ENCODE assay signal across 17 cellular contexts in genomic region chr1:65434760-65435159, GRCh38. TPM values are rescaled to one million over a fixed set of nuclear protein-coding genes. Genes with fewer than 3 reads are reported as not detected.
A peak's percentile ranks its signal among the peaks of the same experiment; 100 is the strongest.
DNase-seq lines count a peak whose midpoint lies in the region; ATAC-seq and TF ChIP-seq lines count a peak whose summit lies in the region.
"Had no signal": no experiment of that assay in that cellular context is flagged by ENCODE, and none has a peak within 500 bp of the region (broad histone marks: within the 10 kb centered on the region; RNA-seq: fewer than 3 reads in every experiment).

No MANE protein-coding gene starts in this region.

- ATAC-seq in GM18909 (IDR thresholded peaks at IDR 0.05; ENCODE audit: poor library complexity, unreplicated experiment): no peak

- peaks cover 7% of the 10 kb centered on the region for H3K36me3 Mint-ChIP-seq in chondrocyte (ENCODE audit: low read depth)
- peaks cover 29% of the 10 kb centered on the region for H3K36me3 Mint-ChIP-seq in nephron (ENCODE audit: low read depth)

- H3K4me3 Mint-ChIP-seq in chondrocyte (ENCODE audit: unreplicated experiment) (no peak overlapping the region), nephron (no peak overlapping the region)
- H3K4me3 Mint-ChIP-seq: CD4-positive, CD25-positive, alpha-beta regulatory T cell had no signal

- no peaks in the 10 kb centered on the region for H3K9me3 Mint-ChIP-seq in chondrocyte (ENCODE audit: low read depth)
- no peaks in the 10 kb centered on the region for H3K9me3 Mint-ChIP-seq in nephron
- H3K9me3 Mint-ChIP-seq: CD4-positive, CD25-positive, alpha-beta regulatory T cell had no signal

- H3K27ac Mint-ChIP-seq in chondrocyte (ENCODE audit: unreplicated experiment): peak overlapping the region; percentile 88
- peak overlapping the region; percentile 29 to 56 (median 45) for H3K27ac Mint-ChIP-seq in nephron
- H3K27ac Mint-ChIP-seq: CD4-positive, CD25-positive, alpha-beta regulatory T cell had no signal

- H3K4me1 Mint-ChIP-seq in chondrocyte (ENCODE audit: low read depth) (peaks cover 43% of the 10 kb centered on the region), nephron (peaks cover 6% of the 10 kb centered on the region)

- no peaks in the 10 kb centered on the region for H3K27me3 Mint-ChIP-seq in chondrocyte (ENCODE audit: low read depth)
- H3K27me3 Mint-ChIP-seq in nephron (ENCODE audit: low read depth): no peaks in the 10 kb centered on the region
- H3K27me3 Mint-ChIP-seq: CD4-positive, CD25-positive, alpha-beta regulatory T cell had no signal

- DNase-seq in A172 (ENCODE audit: low spot score) (peak; percentile 33), LoVo (ENCODE audit: low spot score) (peak; percentile 5), chondrocyte (ENCODE audit: low spot score) (no peak), germinal center (ENCODE audit: low spot score) (no peak), HK-2 (ENCODE audit: unreplicated experiment) (no peak), AG08395 (ENCODE audit: low spot score) (no peak)
- DNase-seq: Calu3; CD4-positive, CD25-positive, alpha-beta regulatory T cell; DMS79; KBM-7; NCI-H187 treated with DMSO at 0.1 percent for 48 hours; NCI-H2171; NCI-H510A; NCI-H82; SHP77 treated with DMSO at 0.1 percent for 48 hours had no signal

- TF ChIP-seq CTCF in chondrocyte (IDR thresholded peaks at IDR 0.05) (no peak), nephron (IDR thresholded peaks at IDR 0.05; ENCODE audit: unreplicated experiment in 3 of 3) (no peak)

RNA-seq across cellular contexts. Expression of gene LEPR, which starts 14.3 kb away (rescaled TPM):
- 3.0 and 3.1 TPM in 2 replicates for total RNA-seq in A172 (2014; rRNA removed; shearing (Covaris generic))
- total RNA-seq in chondrocyte: 5.4 to 5.9 TPM (median 5.8 TPM) in 3 replicates

RNA-seq across cellular contexts. Expression of gene LEPROT, which starts 14.3 kb away (rescaled TPM):
- 62.6 and 64.1 TPM in 2 replicates for total RNA-seq in A172 (2014; rRNA removed; shearing (Covaris generic))
- total RNA-seq in chondrocyte: 117 to 128 TPM (median 121 TPM) in 3 replicates

Comparison
In these comparisons a context has a peak if more than half of its experiments do, and no peak if none do; other contexts are left out.
1. DNase-seq: peak in A172 (single experiment) and LoVo (single experiment); none in chondrocyte (single experiment), germinal center (single experiment), HK-2 (single experiment) and AG08395 (single experiment).